In the genomic region with DNA sequence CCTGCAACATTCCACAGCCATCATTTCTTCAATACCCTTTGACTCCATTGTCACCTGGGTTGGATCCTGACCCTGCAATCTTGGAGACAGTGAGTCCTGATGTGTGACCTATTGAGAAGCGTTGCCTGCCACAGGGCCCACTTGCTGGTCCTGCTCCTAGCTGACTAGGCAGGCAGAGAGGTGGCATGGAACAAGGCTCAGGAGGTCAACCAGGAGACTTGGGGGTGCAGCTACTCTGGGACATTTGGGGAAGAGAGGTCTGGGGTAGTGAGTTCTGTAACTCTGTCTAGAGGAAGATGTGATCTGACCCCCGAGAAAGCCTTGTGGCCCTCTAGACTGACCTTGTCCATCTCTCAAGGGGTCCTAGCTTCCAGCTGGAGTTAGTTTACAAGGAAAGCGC, we compare ENCODE assay signal across 10 cellular contexts. TPM values are rescaled to one million over a fixed set of nuclear protein-coding genes. Genes with fewer than 3 reads are reported as not detected.
DNase-seq lines count a peak whose midpoint lies in the region; ATAC-seq, FAIRE-seq and TF ChIP-seq lines count a peak whose summit lies in the region.
"Had no signal": no experiment of that assay in that cellular context is flagged by ENCODE, and none has a peak within 500 bp of the region (broad histone marks: within the 10 kb centered on the region; RNA-seq: fewer than 3 reads in every experiment).

No MANE protein-coding gene starts in this region.

- H2BK20ac ChIP-seq in H1 (ENCODE audit: low read length): no peak overlapping the region

- no peak overlapping the region for H2BK12ac ChIP-seq in H1 (ENCODE audit: low read depth, low read length)

- no peak overlapping the region for H4K5ac ChIP-seq in H1 (ENCODE audit: insufficient read length, low read depth, low read length)

- H3K36me3 Mint-ChIP-seq in activated CD4-positive, alpha-beta T cell treated with anti-CD3 and anti-CD28 coated beads for 36 hours (ENCODE audit: low read depth): peaks cover 18% of the 10 kb centered on the region

- CTCF ChIA-PET in activated CD4-positive, alpha-beta T cell treated with anti-CD3 and anti-CD28 coated beads for 36 hours (lab: Charles Lee): interaction anchor here (0.6 to 1.8 kb wide), 5 partner anchors 17 to 180 kb away, joined by 3 to 5 read pairs (median 4); no protein-coding TSS in a partner anchor
- CTCF ChIA-PET in H1 (lab: Charles Lee; ENCODE audit: partially characterized antibody): interaction anchor here (0.6 to 1.7 kb wide), 6 partner anchors 11 to 184 kb away, joined by 3 to 7 read pairs (median 3); no protein-coding TSS in a partner anchor

- H2AFZ ChIP-seq in H1 (ENCODE audit: low read length): no peak overlapping the region

- H3K4me1 ChIP-seq in H1 (replicated peaks in 1 of 4; ENCODE audit: control insufficient read depth in 3 of 4, insufficient read depth in 4 of 4, low read length in 3 of 4) (peaks cover 0 to 26% (median 11%) of the 10 kb centered on the region in 4 experiments; a peak in 6 of 7 replicates), skeletal muscle satellite cell (ENCODE audit: control insufficient read depth, insufficient read depth, low read length) (peaks cover 18% of the 10 kb centered on the region), tibial artery (peaks cover 0 to 43% (median 27%) of the 10 kb centered on the region in 4 donors)

- ATAC-seq in activated CD4-positive, alpha-beta T cell treated with anti-CD3 and anti-CD28 coated beads for 36 hours: no peak
- ATAC-seq in GM18498 (IDR thresholded peaks at IDR 0.05; ENCODE audit: unreplicated experiment) (no peak), GM19395 (IDR thresholded peaks at IDR 0.05; ENCODE audit: unreplicated experiment) (no peak)

- no peak for DNase-seq in activated CD4-positive, alpha-beta T cell treated with anti-CD3 and anti-CD28 coated beads for 36 hours
- DNase-seq in activated CD4-positive, alpha-beta T cell treated with anti-CD3 and anti-CD28 coated beads, Interleukin-2, amount 50 U/mL, for 1 hour: no peak
- DNase-seq in NB4 (ENCODE audit: low read depth): no peak
- DNase-seq in H1 (ENCODE audit: low read depth in 1 of 2, low spot score in 2 of 2): no peak
- DNase-seq in tibial artery: no peak
- DNase-seq: NCI-H1436 treated with DMSO at 0.1 percent for 48 hours had no signal

- no peaks in the 10 kb centered on the region for H3K9me3 Mint-ChIP-seq in activated CD4-positive, alpha-beta T cell treated with anti-CD3 and anti-CD28 coated beads for 36 hours (ENCODE audit: low read depth)

- TF ChIP-seq EP300 in H1 (IDR thresholded peaks at IDR 0.05; ENCODE audit: borderline replicate concordance in 1 of 2, low read depth in 2 of 2, low read length in 2 of 2): no peak

- no peak overlapping the region for H2BK120ac ChIP-seq in H1 (replicated peaks; ENCODE audit: low read depth, low read length)

- H3K23me2 ChIP-seq in H1 (ENCODE audit: low read depth, low read length): peaks cover 7% of the 10 kb centered on the region

- H4K8ac ChIP-seq in H1 (ENCODE audit: extremely low read depth, insufficient read depth, low read length): no peak overlapping the region

- H3K23ac ChIP-seq in H1 (ENCODE audit: insufficient read length): no peak overlapping the region

- H3K4me2 ChIP-seq in H1 (ENCODE audit: insufficient read depth in 1 of 2, low read depth in 2 of 2, low read length in 2 of 2) (peak overlapping the region; percentile 98 to 99; a peak in 3 of 4 replicates), skeletal muscle satellite cell (ENCODE audit: low read length) (peak overlapping the region; percentile 93)

- no peak overlapping the region for H3K9ac ChIP-seq in H1 (replicated peaks in 1 of 4; ENCODE audit: extremely low read depth in 1 of 4, low read depth in 3 of 4, low read length in 3 of 4)
- no peak overlapping the region for H3K9ac ChIP-seq in skeletal muscle satellite cell (ENCODE audit: low read depth, low read length)

- H3K56ac ChIP-seq in H1 (replicated peaks; ENCODE audit: insufficient read length, low read depth, low read length): no peak overlapping the region

- H2BK5ac ChIP-seq in H1 (ENCODE audit: low read depth, low read length): no peak overlapping the region

- H3K79me1 ChIP-seq in H1 (ENCODE audit: low read depth, low read length): peaks cover 12% of the 10 kb centered on the region

- peaks cover 8 to 62% of the 10 kb centered on the region in 2 experiments for H3K79me2 ChIP-seq in H1 (ENCODE audit: control insufficient read depth in 1 of 2, insufficient read depth in 2 of 2, low read length in 2 of 2)

- no peak overlapping the region for H4K91ac ChIP-seq in H1 (replicated peaks; ENCODE audit: insufficient read length, low read length)

- no peak overlapping the region for H3K18ac ChIP-seq in H1 (ENCODE audit: extremely low read depth, low read length)

- intact Hi-C loops in activated CD4-positive, alpha-beta T cell treated with anti-CD3 and anti-CD28 coated beads for 36 hours (cut with DNase I, micrococcal nuclease): loop anchor here in 1 of 2 experiments (2.0 kb wide), 1 partner anchor 98 kb away; a partner anchor contains a TSS
- intact Hi-C loops in tibial artery (cut with DNase I; ENCODE audit: low total_unique reads): no loop called here

- H3K27ac ChIP-seq in H1 (ENCODE audit: low read depth, low read length) (no peak overlapping the region), tibial artery (no peak overlapping the region)

- H3K36me3 ChIP-seq in H1 (ENCODE audit: control insufficient read depth in 2 of 4, insufficient read depth in 4 of 4, low read length in 3 of 4): 0 out of 8 replicates have a peak, but pooled peaks cover 0 to 5% (median 0%) of the 10 kb centered on the region in 4 experiments
- peaks cover 6% of the 10 kb centered on the region for H3K36me3 ChIP-seq in skeletal muscle satellite cell (ENCODE audit: insufficient read depth, low read length)
- no peaks in the 10 kb centered on the region for H3K36me3 ChIP-seq in tibial artery
- H3K36me3 ChIP-seq: right atrium auricular region had no signal

- 95% methylated on average over 3 of the region's 3 CpGs; no CpG with 5 or more reads in 1 of the 2 experiments for WGBS in H1 (ENCODE audit: extremely low coverage in 1 of 2, insufficient coverage in 1 of 2, insufficient read length in 1 of 2, insufficient replicate concordance in 2 of 2, low coverage in 1 of 2, low lambda C conversion rate in 2 of 2, missing lambda C conversion rate in 1 of 2), 2 experiments

- H2AK5ac ChIP-seq in H1 (ENCODE audit: low read depth, low read length): no peak overlapping the region

- no peak overlapping the region for H3K14ac ChIP-seq in H1 (ENCODE audit: insufficient read length)

- H3K27me3 Mint-ChIP-seq in activated CD4-positive, alpha-beta T cell treated with anti-CD3 and anti-CD28 coated beads for 36 hours: no peaks in the 10 kb centered on the region

- POLR2A ChIA-PET in activated CD4-positive, alpha-beta T cell treated with anti-CD3 and anti-CD28 coated beads for 36 hours (lab: Charles Lee): interaction anchor here (0.5 to 2.3 kb wide), 6 partner anchors 15 to 254 kb away, joined by 3 to 7 read pairs (median 4); a partner anchor contains a TSS
- POLR2A ChIA-PET in H1 (lab: Charles Lee; ENCODE audit: partially characterized antibody): interaction anchor here (0.8 to 4.8 kb wide), 13 partner anchors 10 to 177 kb away, joined by 3 to 34 read pairs (median 4); a partner anchor contains a TSS

- FAIRE-seq in H1 (lab: Jason Lieb, UNC): no peak

- H3K9me3 ChIP-seq in H1 (ENCODE audit: insufficient read depth in 2 of 2, low read depth in 1 of 2, low read length in 1 of 2): no peaks in the 10 kb centered on the region
- no peaks in the 10 kb centered on the region for H3K9me3 ChIP-seq in skeletal muscle satellite cell (replicated peaks; ENCODE audit: low read length)
- H3K9me3 ChIP-seq in tibial artery: no peaks in the 10 kb centered on the region
- H3K9me3 ChIP-seq: right atrium auricular region had no signal

- H2BK15ac ChIP-seq in H1 (ENCODE audit: low read length): no peak overlapping the region

- TF ChIP-seq POLR2A in NB4 (IDR thresholded peaks at IDR 0.05; ENCODE audit: extremely low read depth, insufficient read length) (no peak), H1 (IDR thresholded peaks at IDR 0.05; ENCODE audit: control extremely low read depth in 1 of 2, low read depth in 2 of 2, low read length in 2 of 2) (no peak)

- H3K4me3 ChIP-seq in NB4 (ENCODE audit: low read depth, low read length) (peak overlapping the region; percentile 58), H1 (ENCODE audit: extremely low read depth in 1 of 4, insufficient read depth in 2 of 4, low read depth in 3 of 4, low read length in 4 of 4) (peak overlapping the region in 1 of 4 experiments; percentile 6; a peak in 1 of 8 replicates), skeletal muscle satellite cell (ENCODE audit: low read length) (no peak overlapping the region), tibial artery (no peak overlapping the region)

- no peak for TF ChIP-seq RAD21 in H1 (IDR thresholded peaks at IDR 0.05 in 1 of 2, conservative IDR thresholded peaks at IDR 0.05 in 1 of 2; ENCODE audit: low read depth in 2 of 2, low read length in 2 of 2)

- peak overlapping the region; percentile 78 for H3K4me3 Mint-ChIP-seq in activated CD4-positive, alpha-beta T cell treated with anti-CD3 and anti-CD28 coated beads for 36 hours

- peaks cover 21 to 22% of the 10 kb centered on the region in 2 experiments for H4K20me1 ChIP-seq in H1 (replicated peaks in 1 of 2; ENCODE audit: control insufficient read depth in 1 of 2, insufficient read depth in 2 of 2, low read length in 2 of 2)

- TF ChIP-seq CTCF in NB4 (IDR thresholded peaks at IDR 0.05; ENCODE audit: low read depth, low read length): no peak
- no peak for TF ChIP-seq CTCF in H1 (IDR thresholded peaks at IDR 0.05; ENCODE audit: control extremely low read depth in 1 of 3, insufficient read depth in 1 of 3, low read depth in 1 of 3, low read length in 3 of 3)
- TF ChIP-seq CTCF in tibial artery (IDR thresholded peaks at IDR 0.05): no peak

- no peak overlapping the region for H3K4ac ChIP-seq in H1 (replicated peaks; ENCODE audit: insufficient read length, low read depth, low read length)

- H3K27me3 ChIP-seq in H1 (replicated peaks in 1 of 4; ENCODE audit: control insufficient read depth in 3 of 4, extremely low read depth in 1 of 4, insufficient read depth in 3 of 4, low read length in 3 of 4): no peaks in the 10 kb centered on the region; a peak in 1 of 7 replicates
- H3K27me3 ChIP-seq in skeletal muscle satellite cell (ENCODE audit: control insufficient read depth, insufficient read depth, low read length): no peaks in the 10 kb centered on the region
- H3K27me3 ChIP-seq in tibial artery: no peaks in the 10 kb centered on the region
- H3K27me3 ChIP-seq: right atrium auricular region had no signal

- peaks cover 40% of the 10 kb centered on the region for H3K4me1 Mint-ChIP-seq in activated CD4-positive, alpha-beta T cell treated with anti-CD3 and anti-CD28 coated beads for 36 hours

- peak overlapping the region; percentile 78 for H3K27ac Mint-ChIP-seq in activated CD4-positive, alpha-beta T cell treated with anti-CD3 and anti-CD28 coated beads for 36 hours

RNA-seq across cellular contexts. Expression of a gene that starts 1.8 kb away (rescaled TPM):
- total RNA-seq in activated CD4-positive, alpha-beta T cell treated with anti-CD3 and anti-CD28 coated beads for 36 hours: 100 to 1,000 TPM in 1 of 2 experiments, 10 to 100 TPM in 1; 82.8 to 106 TPM
- total RNA-seq in H1 (2021; fragmentation: NEBNext Ultra II Directional; extraction: Animal tissue kit (Norgen Biotek cat#: 25700)): 66.4 and 72.2 TPM in 2 replicates
- polyA plus RNA-seq in H1 (2011; rRNA removed): 24.4 and 41.4 TPM in 2 replicates
- polyA plus RNA-seq in H1 (2011; cell fraction: cytosol; rRNA removed): 18.6 TPM
- polyA plus RNA-seq in H1 (2011; cell fraction: nucleus; rRNA removed): 219 TPM
- polyA plus RNA-seq in H1 (2012, experiment 1 of 2): 62.1 to 76.2 TPM (median 70.8 TPM) in 4 replicates
- polyA plus RNA-seq in H1 (2012, experiment 2 of 2): 43.3 TPM
- 46.2 TPM for polyA plus RNA-seq in H1 (2013, experiment 1 of 2)
- 40.9 TPM for polyA plus RNA-seq in H1 (2013, experiment 2 of 2)
- polyA minus RNA-seq in H1 (2011; rRNA and poly(A)+ RNA removed): 23.8 and 29.9 TPM in 2 replicates
- 23.3 TPM for polyA minus RNA-seq in H1 (2011; cell fraction: cytosol; rRNA and poly(A)+ RNA removed)
- polyA minus RNA-seq in H1 (2011; cell fraction: nucleus; rRNA and poly(A)+ RNA removed): 65.8 TPM
- 11.8 and 12.7 TPM in 2 replicates for total RNA-seq in skeletal muscle satellite cell (2012; rRNA removed)

RNA-seq across cellular contexts. Expression of a gene that starts 46.1 kb away (rescaled TPM):
- total RNA-seq in activated CD4-positive, alpha-beta T cell treated with anti-CD3 and anti-CD28 coated beads for 36 hours: 1,000 to 10,000 TPM; 2,017 to 2,916 TPM
- total RNA-seq in H1 (2021; fragmentation: NEBNext Ultra II Directional; extraction: Animal tissue kit (Norgen Biotek cat#: 25700)): 2,865 and 2,888 TPM in 2 replicates
- 3,630 and 5,394 TPM in 2 replicates for polyA plus RNA-seq in H1 (2011; rRNA removed)
- polyA plus RNA-seq in H1 (2011; cell fraction: cytosol; rRNA removed): 5,080 TPM
- 1,333 TPM for polyA plus RNA-seq in H1 (2011; cell fraction: nucleus; rRNA removed)
- 3,702 to 4,681 TPM (median 4,309 TPM) in 4 replicates for polyA plus RNA-seq in H1 (2012, experiment 1 of 2)
- polyA plus RNA-seq in H1 (2012, experiment 2 of 2): 1,128 TPM
- 2,125 TPM for polyA plus RNA-seq in H1 (2013, experiment 1 of 2)
- polyA plus RNA-seq in H1 (2013, experiment 2 of 2): 2,348 TPM
- 1,743 and 1,763 TPM in 2 replicates for polyA minus RNA-seq in H1 (2011; rRNA and poly(A)+ RNA removed)
- 794 TPM for polyA minus RNA-seq in H1 (2011; cell fraction: cytosol; rRNA and poly(A)+ RNA removed)
- 548 TPM for polyA minus RNA-seq in H1 (2011; cell fraction: nucleus; rRNA and poly(A)+ RNA removed)
- total RNA-seq in skeletal muscle satellite cell (2012; rRNA removed): 2,277 and 2,526 TPM in 2 replicates
